1 cellular context compared by ENCODE assay signal in the genomic region with DNA sequence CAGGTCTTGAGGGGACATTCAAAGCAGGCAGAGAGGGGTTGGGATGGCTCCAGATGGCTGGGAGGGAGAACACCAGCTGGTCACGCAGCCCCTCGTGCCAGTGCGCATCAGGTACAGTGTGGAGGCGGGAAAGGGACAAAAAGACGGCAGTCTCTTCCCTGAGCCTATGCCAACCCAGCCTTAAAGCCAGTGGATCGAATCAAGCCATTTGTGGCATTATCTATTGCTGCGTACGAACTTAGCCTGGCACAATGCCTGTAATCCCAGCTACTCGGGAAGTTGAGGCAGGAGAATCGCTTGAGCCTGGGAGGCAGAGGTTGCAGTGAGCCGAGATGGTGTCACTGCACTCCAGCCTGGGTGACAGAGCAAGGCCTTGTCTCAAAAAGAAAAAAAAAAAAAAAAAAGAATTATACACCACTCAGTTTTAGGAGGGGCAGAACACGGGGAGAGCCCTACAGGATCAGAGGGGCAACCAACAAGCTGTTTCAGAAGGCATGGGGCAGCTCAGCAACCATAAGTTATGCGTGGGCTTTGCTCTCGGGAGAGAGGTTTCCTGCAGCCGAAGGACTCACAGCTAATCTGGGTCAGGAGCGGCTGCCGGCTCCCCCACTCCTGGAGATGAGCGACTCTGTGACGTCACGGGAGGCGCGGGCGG.
TF ChIP-seq lines count a peak whose summit lies in the region.

No MANE protein-coding gene starts in this region.

TF ChIP-seq in K562, 482 proteins besides CTCF, POLR2A, EP300 and RAD21 (continued from another document and continues in another):
- TF ChIP-seq, protein P1, sequence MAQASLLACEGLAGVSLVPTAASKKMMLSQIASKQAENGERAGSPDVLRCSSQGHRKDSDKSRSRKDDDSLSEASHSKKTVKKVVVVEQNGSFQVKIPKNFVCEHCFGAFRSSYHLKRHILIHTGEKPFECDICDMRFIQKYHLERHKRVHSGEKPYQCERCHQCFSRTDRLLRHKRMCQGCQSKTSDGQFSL (CRISPR knock-in tag; IDR thresholded peaks at IDR 0.05): peak; percentile 99
- TF ChIP-seq, protein P1 (tag; IDR thresholded peaks at IDR 0.05): peak in 1 of 2 experiments; percentile 92; a peak in 2 of 4 replicates
- TF ChIP-seq ZFP1 (CRISPR knock-in tag; IDR thresholded peaks at IDR 0.05) (no peak), NFRKB (IDR thresholded peaks at IDR 0.05; ENCODE audit: low read depth) (0 out of 2 replicates have a peak, but pooled peaks have one; percentile 42), FOXO4 (CRISPR knock-in tag; IDR thresholded peaks at IDR 0.05) (no peak), IFI16 (CRISPR knock-in tag; IDR thresholded peaks at IDR 0.05) (no peak), ZNF239 (CRISPR knock-in tag; IDR thresholded peaks at IDR 0.05) (no peak), RFX5 (IDR thresholded peaks at IDR 0.05; ENCODE audit: low read depth, low read length) (peak; percentile 77), ZKSCAN1 (IDR thresholded peaks at IDR 0.05; ENCODE audit: low read depth, low read length) (no peak), ZC3H8 (IDR thresholded peaks at IDR 0.05) (no peak), HSF4 (CRISPR knock-in tag; IDR thresholded peaks at IDR 0.05; ENCODE audit: borderline replicate concordance) (no peak), GMEB1 (CRISPR knock-in tag; IDR thresholded peaks at IDR 0.05) (no peak), LEF1 (IDR thresholded peaks at IDR 0.05) (no peak), CBFB (CRISPR knock-in tag; IDR thresholded peaks at IDR 0.05) (peak; percentile 9; the same call in 1 of the 2 replicates), ZNF398 (CRISPR knock-in tag; IDR thresholded peaks at IDR 0.05) (no peak), HNRNPUL1 (IDR thresholded peaks at IDR 0.05; ENCODE audit: low read length) (no peak), BRD9 (IDR thresholded peaks at IDR 0.05; ENCODE audit: low read depth, partially characterized antibody) (peak; percentile 53), BCL6 (CRISPR knock-in tag; IDR thresholded peaks at IDR 0.05) (no peak), ZNF197 (CRISPR knock-in tag; IDR thresholded peaks at IDR 0.05; ENCODE audit: low read depth) (no peak), SMARCA5 (IDR thresholded peaks at IDR 0.05) (peak; percentile 71; the same call in 1 of the 2 replicates), FOXP4 (CRISPR knock-in tag; IDR thresholded peaks at IDR 0.05; ENCODE audit: borderline replicate concordance) (no peak), ZNF507 (tag; conservative IDR thresholded peaks at IDR 0.05) (no peak), ARID1B (IDR thresholded peaks at IDR 0.05) (peak; percentile 62; the same call in 1 of the 2 replicates), OTX1 (CRISPR knock-in tag; IDR thresholded peaks at IDR 0.05) (no peak), TAF9B (IDR thresholded peaks at IDR 0.05; ENCODE audit: partially characterized antibody) (peak; percentile 90), ZNF311 (CRISPR knock-in tag; IDR thresholded peaks at IDR 0.05) (no peak), ZFX (CRISPR knock-in tag; IDR thresholded peaks at IDR 0.05) (no peak), MYC (IDR thresholded peaks at IDR 0.05; ENCODE audit: low read depth, low read length) (no peak), MYC (CRISPR knock-in tag; IDR thresholded peaks at IDR 0.05; ENCODE audit: borderline replicate concordance, low read depth) (no peak), CBFA2T3 (IDR thresholded peaks at IDR 0.05) (0 out of 2 replicates have a peak, but pooled peaks have one; percentile 2), TEAD1 (CRISPR knock-in tag; IDR thresholded peaks at IDR 0.05) (no peak; a peak in 1 of 4 replicates), JUND (IDR thresholded peaks at IDR 0.05; ENCODE audit: borderline replicate concordance, low read depth, low read length) (peak; percentile 77), JUND (tag; IDR thresholded peaks at IDR 0.05; ENCODE audit: borderline replicate concordance, low read depth, low read length) (0 out of 3 replicates have a peak, but pooled peaks have one; percentile 8), HOXB6 (CRISPR knock-in tag; IDR thresholded peaks at IDR 0.05; ENCODE audit: borderline replicate concordance) (no peak), ZNF764 (CRISPR knock-in tag; IDR thresholded peaks at IDR 0.05; ENCODE audit: low read depth) (peak; percentile 38; the same call in 1 of the 2 replicates), RBM15 (IDR thresholded peaks at IDR 0.05; ENCODE audit: insufficient read depth, low read length) (no peak), KLF1 (tag; IDR thresholded peaks at IDR 0.05) (no peak), COPS2 (conservative IDR thresholded peaks at IDR 0.05) (no peak), ZC3H4 (CRISPR knock-in tag; IDR thresholded peaks at IDR 0.05; ENCODE audit: borderline replicate concordance) (no peak), LARP7 (IDR thresholded peaks at IDR 0.05) (peak; percentile 67; the same call in 1 of the 2 replicates), TCFL5 (CRISPR knock-in tag; conservative IDR thresholded peaks at IDR 0.05) (no peak), ZNF184 (CRISPR knock-in tag; IDR thresholded peaks at IDR 0.05) (no peak), KAT7 (CRISPR knock-in tag; IDR thresholded peaks at IDR 0.05; ENCODE audit: borderline replicate concordance) (no peak)
- TF ChIP-seq, protein P2, sequence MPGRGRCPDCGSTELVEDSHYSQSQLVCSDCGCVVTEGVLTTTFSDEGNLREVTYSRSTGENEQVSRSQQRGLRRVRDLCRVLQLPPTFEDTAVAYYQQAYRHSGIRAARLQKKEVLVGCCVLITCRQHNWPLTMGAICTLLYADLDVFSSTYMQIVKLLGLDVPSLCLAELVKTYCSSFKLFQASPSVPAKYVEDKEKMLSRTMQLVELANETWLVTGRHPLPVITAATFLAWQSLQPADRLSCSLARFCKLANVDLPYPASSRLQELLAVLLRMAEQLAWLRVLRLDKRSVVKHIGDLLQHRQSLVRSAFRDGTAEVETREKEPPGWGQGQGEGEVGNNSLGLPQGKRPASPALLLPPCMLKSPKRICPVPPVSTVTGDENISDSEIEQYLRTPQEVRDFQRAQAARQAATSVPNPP (IDR thresholded peaks at IDR 0.05; ENCODE audit: borderline replicate concordance, insufficient read depth, insufficient read length): no peak
- TF ChIP-seq, protein P3, sequence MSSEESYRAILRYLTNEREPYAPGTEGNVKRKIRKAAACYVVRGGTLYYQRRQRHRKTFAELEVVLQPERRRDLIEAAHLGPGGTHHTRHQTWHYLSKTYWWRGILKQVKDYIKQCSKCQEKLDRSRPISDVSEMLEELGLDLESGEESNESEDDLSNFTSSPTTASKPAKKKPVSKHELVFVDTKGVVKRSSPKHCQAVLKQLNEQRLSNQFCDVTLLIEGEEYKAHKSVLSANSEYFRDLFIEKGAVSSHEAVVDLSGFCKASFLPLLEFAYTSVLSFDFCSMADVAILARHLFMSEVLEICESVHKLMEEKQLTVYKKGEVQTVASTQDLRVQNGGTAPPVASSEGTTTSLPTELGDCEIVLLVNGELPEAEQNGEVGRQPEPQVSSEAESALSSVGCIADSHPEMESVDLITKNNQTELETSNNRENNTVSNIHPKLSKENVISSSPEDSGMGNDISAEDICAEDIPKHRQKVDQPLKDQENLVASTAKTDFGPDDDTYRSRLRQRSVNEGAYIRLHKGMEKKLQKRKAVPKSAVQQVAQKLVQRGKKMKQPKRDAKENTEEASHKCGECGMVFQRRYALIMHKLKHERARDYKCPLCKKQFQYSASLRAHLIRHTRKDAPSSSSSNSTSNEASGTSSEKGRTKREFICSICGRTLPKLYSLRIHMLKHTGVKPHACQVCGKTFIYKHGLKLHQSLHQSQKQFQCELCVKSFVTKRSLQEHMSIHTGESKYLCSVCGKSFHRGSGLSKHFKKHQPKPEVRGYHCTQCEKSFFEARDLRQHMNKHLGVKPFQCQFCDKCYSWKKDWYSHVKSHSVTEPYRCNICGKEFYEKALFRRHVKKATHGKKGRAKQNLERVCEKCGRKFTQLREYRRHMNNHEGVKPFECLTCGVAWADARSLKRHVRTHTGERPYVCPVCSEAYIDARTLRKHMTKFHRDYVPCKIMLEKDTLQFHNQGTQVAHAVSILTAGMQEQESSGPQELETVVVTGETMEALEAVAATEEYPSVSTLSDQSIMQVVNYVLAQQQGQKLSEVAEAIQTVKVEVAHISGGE (CRISPR knock-in tag; IDR thresholded peaks at IDR 0.05): no peak
- TF ChIP-seq, protein P4, sequence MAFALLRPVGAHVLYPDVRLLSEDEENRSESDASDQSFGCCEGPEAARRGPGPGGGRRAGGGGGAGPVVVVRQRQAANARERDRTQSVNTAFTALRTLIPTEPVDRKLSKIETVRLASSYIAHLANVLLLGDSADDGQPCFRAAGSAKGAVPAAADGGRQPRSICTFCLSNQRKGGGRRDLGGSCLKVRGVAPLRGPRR (CRISPR knock-in tag; IDR thresholded peaks at IDR 0.05): no peak
- TF ChIP-seq, protein P5, sequence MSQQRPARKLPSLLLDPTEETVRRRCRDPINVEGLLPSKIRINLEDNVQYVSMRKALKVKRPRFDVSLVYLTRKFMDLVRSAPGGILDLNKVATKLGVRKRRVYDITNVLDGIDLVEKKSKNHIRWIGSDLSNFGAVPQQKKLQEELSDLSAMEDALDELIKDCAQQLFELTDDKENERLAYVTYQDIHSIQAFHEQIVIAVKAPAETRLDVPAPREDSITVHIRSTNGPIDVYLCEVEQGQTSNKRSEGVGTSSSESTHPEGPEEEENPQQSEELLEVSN (IDR thresholded peaks at IDR 0.05; ENCODE audit: borderline replicate concordance in 1 of 2, extremely low read depth in 1 of 2, insufficient read depth in 1 of 2, insufficient read length in 1 of 2, low read depth in 1 of 2, low read length in 1 of 2, poor library complexity in 1 of 2, severe bottlenecking in 1 of 2): peak in 1 of 2 experiments; percentile 33
- TF ChIP-seq, protein P6, sequence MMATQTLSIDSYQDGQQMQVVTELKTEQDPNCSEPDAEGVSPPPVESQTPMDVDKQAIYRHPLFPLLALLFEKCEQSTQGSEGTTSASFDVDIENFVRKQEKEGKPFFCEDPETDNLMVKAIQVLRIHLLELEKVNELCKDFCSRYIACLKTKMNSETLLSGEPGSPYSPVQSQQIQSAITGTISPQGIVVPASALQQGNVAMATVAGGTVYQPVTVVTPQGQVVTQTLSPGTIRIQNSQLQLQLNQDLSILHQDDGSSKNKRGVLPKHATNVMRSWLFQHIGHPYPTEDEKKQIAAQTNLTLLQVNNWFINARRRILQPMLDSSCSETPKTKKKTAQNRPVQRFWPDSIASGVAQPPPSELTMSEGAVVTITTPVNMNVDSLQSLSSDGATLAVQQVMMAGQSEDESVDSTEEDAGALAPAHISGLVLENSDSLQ (IDR thresholded peaks at IDR 0.05): peak; percentile 74; the same call in 1 of the 2 replicates
